Comparison of ENCODE assay signal across 1 cellular context in the genomic region with DNA sequence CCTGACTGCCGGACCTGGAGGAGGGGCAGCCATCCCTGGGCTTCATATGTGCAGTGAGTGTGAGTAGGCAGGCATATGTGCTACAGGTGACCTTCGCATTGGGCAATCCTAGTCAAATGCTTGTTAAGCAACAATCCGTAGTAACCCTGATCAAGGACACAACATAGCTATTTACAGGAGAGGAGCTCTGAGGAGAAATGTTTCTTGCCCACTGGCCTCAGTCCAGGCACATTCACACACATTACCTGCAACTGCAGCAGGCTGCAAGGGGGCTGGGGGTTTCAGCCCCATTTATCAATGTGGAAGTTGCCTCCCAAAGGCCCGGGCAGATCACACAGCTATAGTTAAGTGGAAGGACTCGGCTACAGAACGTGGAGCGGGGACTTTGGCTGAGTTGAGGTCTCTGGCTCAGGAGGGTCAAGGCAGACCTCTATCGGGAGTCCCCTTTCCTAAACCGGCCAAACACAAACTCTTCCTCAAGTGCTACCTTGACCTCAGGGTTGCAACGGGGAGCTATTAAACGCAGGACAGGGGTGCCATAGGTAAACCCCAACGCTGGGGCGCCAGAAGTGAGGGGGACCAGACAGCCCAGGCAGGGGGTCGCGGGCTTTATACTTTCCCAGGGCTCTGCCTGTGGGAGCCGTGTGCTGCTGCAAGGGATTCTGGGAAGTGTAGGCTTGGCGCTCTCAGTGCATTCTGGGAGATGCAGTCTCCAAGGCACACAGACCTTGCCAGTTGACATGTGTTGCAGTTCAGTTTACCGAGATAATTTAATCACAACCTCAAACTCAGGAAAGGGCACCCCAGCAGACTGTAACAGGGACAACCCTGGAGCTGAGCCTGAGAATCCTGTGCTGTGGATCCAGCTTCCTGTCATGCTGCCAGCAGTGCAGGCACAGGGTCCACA.
TF ChIP-seq lines count a peak whose summit lies in the region.

No MANE protein-coding gene starts in this region.

TF ChIP-seq in HepG2, 621 proteins besides CTCF, POLR2A, EP300 and RAD21 (continued from another document and continues in another):
- TF ChIP-seq, protein P1, sequence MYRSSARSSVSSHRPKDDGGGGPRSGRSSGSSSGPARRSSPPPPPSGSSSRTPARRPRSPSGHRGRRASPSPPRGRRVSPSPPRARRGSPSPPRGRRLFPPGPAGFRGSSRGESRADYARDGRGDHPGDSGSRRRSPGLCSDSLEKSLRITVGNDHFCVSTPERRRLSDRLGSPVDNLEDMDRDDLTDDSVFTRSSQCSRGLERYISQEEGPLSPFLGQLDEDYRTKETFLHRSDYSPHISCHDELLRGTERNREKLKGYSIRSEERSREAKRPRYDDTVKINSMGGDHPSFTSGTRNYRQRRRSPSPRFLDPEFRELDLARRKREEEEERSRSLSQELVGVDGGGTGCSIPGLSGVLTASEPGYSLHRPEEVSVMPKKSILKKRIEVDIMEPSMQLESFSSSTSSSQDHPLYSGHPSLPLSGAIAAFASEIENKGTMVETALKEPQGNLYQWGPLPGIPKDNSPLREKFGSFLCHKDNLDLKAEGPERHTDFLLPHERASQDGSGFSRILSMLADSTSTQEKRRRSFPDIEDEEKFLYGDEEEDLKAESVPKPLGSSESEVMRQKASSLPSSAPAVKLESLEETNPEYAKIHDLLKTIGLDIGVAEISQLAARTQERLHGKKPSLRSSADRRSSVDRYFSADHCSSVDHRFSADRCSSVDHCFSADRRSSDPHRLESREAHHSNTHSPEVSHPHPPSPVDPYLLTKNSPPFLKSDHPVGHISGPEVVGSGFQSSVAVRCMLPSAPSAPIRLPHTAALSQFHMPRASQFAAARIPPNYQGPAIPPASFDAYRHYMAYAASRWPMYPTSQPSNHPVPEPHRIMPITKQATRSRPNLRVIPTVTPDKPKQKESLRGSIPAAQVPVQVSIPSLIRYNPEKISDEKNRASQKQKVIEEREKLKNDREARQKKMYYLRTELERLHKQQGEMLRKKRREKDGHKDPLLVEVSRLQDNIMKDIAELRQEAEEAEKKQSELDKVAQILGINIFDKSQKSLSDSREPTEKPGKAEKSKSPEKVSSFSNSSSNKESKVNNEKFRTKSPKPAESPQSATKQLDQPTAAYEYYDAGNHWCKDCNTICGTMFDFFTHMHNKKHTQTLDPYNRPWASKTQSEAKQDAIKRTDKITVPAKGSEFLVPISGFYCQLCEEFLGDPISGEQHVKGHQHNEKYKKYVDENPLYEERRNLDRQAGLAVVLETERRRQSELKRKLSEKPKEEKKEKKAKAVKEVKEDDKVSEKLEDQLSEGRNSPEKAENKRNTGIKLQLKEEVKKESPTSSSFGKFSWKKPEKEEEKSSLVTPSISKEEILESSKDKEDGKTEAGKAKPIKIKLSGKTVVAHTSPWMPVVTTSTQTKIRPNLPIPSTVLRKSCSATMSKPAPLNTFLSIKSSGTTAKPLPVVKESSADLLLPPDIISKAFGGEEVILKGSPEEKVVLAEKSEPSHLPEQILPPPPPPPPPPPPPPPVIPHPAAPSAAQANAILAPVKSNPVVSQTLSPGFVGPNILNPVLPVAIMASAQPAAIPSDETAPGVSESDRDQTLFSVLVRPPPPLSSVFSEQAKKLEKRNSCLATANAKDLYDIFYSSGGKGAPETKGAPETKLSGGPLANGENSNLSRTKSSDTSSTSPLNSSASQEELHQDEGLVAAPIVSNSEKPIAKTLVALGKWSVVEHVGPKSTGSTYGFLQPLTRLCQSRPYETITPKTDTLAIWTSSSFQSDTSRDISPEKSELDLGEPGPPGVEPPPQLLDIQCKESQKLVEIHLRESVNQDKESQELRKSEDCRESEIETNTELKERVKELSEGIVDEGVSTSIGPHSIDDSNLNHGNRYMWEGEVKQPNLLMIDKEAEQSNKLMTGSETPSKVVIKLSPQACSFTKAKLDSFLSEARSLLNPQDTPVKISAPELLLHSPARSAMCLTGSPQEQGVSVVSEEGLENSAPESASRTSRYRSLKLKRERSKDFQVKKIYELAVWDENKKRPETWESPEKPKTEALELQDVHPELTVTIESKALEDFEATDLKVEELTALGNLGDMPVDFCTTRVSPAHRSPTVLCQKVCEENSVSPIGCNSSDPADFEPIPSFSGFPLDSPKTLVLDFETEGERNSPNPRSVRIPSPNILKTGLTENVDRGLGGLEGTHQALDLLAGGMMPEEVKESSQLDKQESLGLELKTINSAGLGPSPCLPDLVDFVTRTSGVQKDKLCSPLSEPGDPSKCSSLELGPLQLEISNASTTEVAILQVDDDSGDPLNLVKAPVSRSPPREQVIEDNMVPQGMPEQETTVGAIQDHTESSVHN (CRISPR knock-in tag; IDR thresholded peaks at IDR 0.05) = peak; percentile 92; the same call in 1 of the 2 replicates
- TF ChIP-seq NCOA5 (CRISPR knock-in tag; IDR thresholded peaks at IDR 0.05) (no peak; the same call in 1 of the 2 replicates), SNAPC2 (CRISPR knock-in tag; IDR thresholded peaks at IDR 0.05) (peak; percentile 76), ZNF841 (CRISPR knock-in tag; IDR thresholded peaks at IDR 0.05; ENCODE audit: borderline replicate concordance) (no peak), BRD4 (CRISPR knock-in tag; IDR thresholded peaks at IDR 0.05) (peak; percentile 96), ZNF816 (CRISPR knock-in tag; IDR thresholded peaks at IDR 0.05; ENCODE audit: borderline replicate concordance) (peak; percentile 74; the same call in 1 of the 2 replicates), TAF15 (IDR thresholded peaks at IDR 0.05; ENCODE audit: low read depth, low read length, poor library complexity, severe bottlenecking) (no peak), MATR3 (CRISPR knock-in tag; IDR thresholded peaks at IDR 0.05) (no peak), ONECUT2 (CRISPR knock-in tag; IDR thresholded peaks at IDR 0.05) (0 out of 2 replicates have a peak, but pooled peaks have one; percentile 25), ZNF337 (CRISPR knock-in tag; IDR thresholded peaks at IDR 0.05; ENCODE audit: borderline replicate concordance, low read depth) (peak; percentile 92; the same call in 1 of the 2 replicates), TBX3 (IDR thresholded peaks at IDR 0.05; ENCODE audit: borderline replicate concordance) (no peak), ZNF350 (CRISPR knock-in tag; IDR thresholded peaks at IDR 0.05; ENCODE audit: borderline replicate concordance, low read depth) (peak; percentile 97), ZZZ3 (CRISPR knock-in tag; IDR thresholded peaks at IDR 0.05; ENCODE audit: borderline replicate concordance) (no peak), ZNF33A (CRISPR knock-in tag; IDR thresholded peaks at IDR 0.05; ENCODE audit: borderline replicate concordance) (no peak), STAG1 (CRISPR knock-in tag; IDR thresholded peaks at IDR 0.05) (peak; percentile 45), SMYD3 (CRISPR knock-in tag; IDR thresholded peaks at IDR 0.05) (peak; percentile 64), TRIM24 (CRISPR knock-in tag; IDR thresholded peaks at IDR 0.05) (peak; percentile 45; the same call in 1 of the 2 replicates), ZFYVE20 (CRISPR knock-in tag; IDR thresholded peaks at IDR 0.05; ENCODE audit: borderline replicate concordance, low read depth) (no peak), SMC3 (IDR thresholded peaks at IDR 0.05; ENCODE audit: low read length) (peak; percentile 41; the same call in 1 of the 2 replicates), ZNF121 (CRISPR knock-in tag; IDR thresholded peaks at IDR 0.05) (no peak; the same call in 1 of the 2 replicates), ZMAT3 (CRISPR knock-in tag; conservative IDR thresholded peaks at IDR 0.05) (no peak), ZNF496 (CRISPR knock-in tag; IDR thresholded peaks at IDR 0.05; ENCODE audit: insufficient replicate concordance) (no peak), CHD2 (IDR thresholded peaks at IDR 0.05; ENCODE audit: low read depth, low read length) (no peak), REL (CRISPR knock-in tag; conservative IDR thresholded peaks at IDR 0.05) (no peak), PHF5A (CRISPR knock-in tag; IDR thresholded peaks at IDR 0.05; ENCODE audit: low read depth, unreplicated experiment) (peak; percentile 89), NAIF1 (CRISPR knock-in tag; IDR thresholded peaks at IDR 0.05; ENCODE audit: borderline replicate concordance) (peak; percentile 91), ZSCAN9 (CRISPR knock-in tag; IDR thresholded peaks at IDR 0.05; ENCODE audit: borderline replicate concordance) (peak; percentile 91), KDM1A (CRISPR knock-in tag; IDR thresholded peaks at IDR 0.05) (peak; percentile 80; the same call in 1 of the 2 replicates), SAFB2 (CRISPR knock-in tag; IDR thresholded peaks at IDR 0.05; ENCODE audit: borderline replicate concordance, low read depth) (no peak; the same call in 1 of the 2 replicates)
- TF ChIP-seq, protein P2, sequence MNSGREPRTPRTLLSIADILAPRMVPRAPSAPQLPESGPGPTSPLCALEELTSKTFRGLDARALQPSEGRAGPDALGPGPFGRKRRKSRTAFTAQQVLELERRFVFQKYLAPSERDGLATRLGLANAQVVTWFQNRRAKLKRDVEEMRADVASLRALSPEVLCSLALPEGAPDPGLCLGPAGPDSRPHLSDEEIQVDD (CRISPR knock-in tag; IDR thresholded peaks at IDR 0.05; ENCODE audit: borderline replicate concordance) = peak; percentile 59; the same call in 1 of the 2 replicates
- TF ChIP-seq, protein P3, sequence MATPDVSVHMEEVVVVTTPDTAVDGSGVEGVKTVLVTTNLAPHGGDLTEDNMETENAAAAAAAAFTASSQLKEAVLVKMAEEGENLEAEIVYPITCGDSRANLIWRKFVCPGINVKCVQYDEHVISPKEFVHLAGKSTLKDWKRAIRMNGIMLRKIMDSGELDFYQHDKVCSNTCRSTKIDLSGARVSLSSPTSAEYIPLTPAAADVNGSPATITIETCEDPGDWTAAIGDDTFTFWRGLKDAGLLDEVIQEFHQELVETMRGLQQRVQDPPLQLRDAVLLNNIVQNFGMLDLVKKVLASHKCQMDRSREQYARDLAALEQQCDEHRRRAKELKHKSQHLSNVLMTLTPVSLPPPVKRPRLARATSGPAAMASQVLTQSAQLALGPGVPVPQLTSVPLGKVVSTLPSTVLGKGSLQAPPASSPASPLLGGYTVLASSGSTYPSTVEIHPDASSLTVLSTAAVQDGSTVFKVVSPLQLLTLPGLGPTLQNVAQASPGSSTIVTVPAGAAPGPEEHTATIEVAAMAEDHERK (CRISPR knock-in tag; IDR thresholded peaks at IDR 0.05; ENCODE audit: low read depth) = 0 out of 2 replicates have a peak, but pooled peaks have one; percentile 27
- TF ChIP-seq, protein P4, sequence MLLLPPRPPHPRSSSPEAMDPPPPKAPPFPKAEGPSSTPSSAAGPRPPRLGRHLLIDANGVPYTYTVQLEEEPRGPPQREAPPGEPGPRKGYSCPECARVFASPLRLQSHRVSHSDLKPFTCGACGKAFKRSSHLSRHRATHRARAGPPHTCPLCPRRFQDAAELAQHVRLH (CRISPR knock-in tag; IDR thresholded peaks at IDR 0.05; ENCODE audit: borderline replicate concordance, low read depth) = peak; percentile 94; the same call in 1 of the 2 replicates
- TF ChIP-seq, protein P5, sequence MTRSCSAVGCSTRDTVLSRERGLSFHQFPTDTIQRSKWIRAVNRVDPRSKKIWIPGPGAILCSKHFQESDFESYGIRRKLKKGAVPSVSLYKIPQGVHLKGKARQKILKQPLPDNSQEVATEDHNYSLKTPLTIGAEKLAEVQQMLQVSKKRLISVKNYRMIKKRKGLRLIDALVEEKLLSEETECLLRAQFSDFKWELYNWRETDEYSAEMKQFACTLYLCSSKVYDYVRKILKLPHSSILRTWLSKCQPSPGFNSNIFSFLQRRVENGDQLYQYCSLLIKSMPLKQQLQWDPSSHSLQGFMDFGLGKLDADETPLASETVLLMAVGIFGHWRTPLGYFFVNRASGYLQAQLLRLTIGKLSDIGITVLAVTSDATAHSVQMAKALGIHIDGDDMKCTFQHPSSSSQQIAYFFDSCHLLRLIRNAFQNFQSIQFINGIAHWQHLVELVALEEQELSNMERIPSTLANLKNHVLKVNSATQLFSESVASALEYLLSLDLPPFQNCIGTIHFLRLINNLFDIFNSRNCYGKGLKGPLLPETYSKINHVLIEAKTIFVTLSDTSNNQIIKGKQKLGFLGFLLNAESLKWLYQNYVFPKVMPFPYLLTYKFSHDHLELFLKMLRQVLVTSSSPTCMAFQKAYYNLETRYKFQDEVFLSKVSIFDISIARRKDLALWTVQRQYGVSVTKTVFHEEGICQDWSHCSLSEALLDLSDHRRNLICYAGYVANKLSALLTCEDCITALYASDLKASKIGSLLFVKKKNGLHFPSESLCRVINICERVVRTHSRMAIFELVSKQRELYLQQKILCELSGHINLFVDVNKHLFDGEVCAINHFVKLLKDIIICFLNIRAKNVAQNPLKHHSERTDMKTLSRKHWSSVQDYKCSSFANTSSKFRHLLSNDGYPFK (CRISPR knock-in tag; IDR thresholded peaks at IDR 0.05; ENCODE audit: borderline replicate concordance) = peak; percentile 66
- TF ChIP-seq, protein P6, sequence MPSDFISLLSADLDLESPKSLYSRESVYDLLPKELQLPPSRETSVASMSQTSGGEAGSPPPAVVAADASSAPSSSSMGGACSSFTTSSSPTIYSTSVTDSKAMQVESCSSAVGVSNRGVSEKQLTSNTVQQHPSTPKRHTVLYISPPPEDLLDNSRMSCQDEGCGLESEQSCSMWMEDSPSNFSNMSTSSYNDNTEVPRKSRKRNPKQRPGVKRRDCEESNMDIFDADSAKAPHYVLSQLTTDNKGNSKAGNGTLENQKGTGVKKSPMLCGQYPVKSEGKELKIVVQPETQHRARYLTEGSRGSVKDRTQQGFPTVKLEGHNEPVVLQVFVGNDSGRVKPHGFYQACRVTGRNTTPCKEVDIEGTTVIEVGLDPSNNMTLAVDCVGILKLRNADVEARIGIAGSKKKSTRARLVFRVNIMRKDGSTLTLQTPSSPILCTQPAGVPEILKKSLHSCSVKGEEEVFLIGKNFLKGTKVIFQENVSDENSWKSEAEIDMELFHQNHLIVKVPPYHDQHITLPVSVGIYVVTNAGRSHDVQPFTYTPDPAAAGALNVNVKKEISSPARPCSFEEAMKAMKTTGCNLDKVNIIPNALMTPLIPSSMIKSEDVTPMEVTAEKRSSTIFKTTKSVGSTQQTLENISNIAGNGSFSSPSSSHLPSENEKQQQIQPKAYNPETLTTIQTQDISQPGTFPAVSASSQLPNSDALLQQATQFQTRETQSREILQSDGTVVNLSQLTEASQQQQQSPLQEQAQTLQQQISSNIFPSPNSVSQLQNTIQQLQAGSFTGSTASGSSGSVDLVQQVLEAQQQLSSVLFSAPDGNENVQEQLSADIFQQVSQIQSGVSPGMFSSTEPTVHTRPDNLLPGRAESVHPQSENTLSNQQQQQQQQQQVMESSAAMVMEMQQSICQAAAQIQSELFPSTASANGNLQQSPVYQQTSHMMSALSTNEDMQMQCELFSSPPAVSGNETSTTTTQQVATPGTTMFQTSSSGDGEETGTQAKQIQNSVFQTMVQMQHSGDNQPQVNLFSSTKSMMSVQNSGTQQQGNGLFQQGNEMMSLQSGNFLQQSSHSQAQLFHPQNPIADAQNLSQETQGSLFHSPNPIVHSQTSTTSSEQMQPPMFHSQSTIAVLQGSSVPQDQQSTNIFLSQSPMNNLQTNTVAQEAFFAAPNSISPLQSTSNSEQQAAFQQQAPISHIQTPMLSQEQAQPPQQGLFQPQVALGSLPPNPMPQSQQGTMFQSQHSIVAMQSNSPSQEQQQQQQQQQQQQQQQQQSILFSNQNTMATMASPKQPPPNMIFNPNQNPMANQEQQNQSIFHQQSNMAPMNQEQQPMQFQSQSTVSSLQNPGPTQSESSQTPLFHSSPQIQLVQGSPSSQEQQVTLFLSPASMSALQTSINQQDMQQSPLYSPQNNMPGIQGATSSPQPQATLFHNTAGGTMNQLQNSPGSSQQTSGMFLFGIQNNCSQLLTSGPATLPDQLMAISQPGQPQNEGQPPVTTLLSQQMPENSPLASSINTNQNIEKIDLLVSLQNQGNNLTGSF (CRISPR knock-in tag; IDR thresholded peaks at IDR 0.05) = no peak; the same call in none of the 2 replicates
